35 cellular contexts compared by ENCODE assay signal in the genomic region with DNA sequence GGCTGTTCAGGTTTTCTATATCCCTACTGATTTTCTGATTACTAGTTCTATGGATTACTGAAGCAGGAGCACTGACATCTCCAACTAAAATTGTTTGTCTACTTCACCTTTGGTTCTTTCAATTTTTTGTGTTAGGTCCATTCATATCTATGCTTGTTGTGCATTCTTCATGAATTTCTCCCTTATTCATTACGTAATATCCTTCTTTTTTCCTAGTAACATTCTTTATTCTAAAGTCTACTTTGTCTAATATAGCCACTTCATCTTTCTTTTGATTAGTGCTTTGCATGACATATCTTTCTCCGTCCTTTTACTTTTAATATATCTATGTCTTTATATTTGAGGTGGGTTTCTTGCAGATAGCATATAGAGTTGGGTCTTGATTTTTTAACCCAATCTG.
"Had no signal": no experiment of that assay in that cellular context is flagged by ENCODE, and none has a peak within 500 bp of the region (broad histone marks: within the 10 kb centered on the region; RNA-seq: fewer than 3 reads in every experiment).

No MANE protein-coding gene starts in this region.

- DNase-seq: Karpas-422, Kasumi-1, MG63, MM.1S, MV-4-11, NCI-H1048, NCI-H1092, NCI-H1092 treated with DMSO at 0.1 percent for 48 hours, NCI-H1105, NCI-H1105 treated with DMSO at 0.1 percent for 48 hours, NCI-H1417, NCI-H1417 treated with DMSO at 0.1 percent for 48 hours, NCI-H1436, NCI-H1436 treated with DMSO at 0.1 percent for 48 hours, NCI-H146, NCI-H1694, NCI-H1694 treated with DMSO at 0.1 percent for 48 hours, NCI-H187, NCI-H187 treated with DMSO at 0.1 percent for 48 hours, NCI-H1930, NCI-H2029, NCI-H2029 treated with DMSO at 0.1 percent for 48 hours, NCI-H2081, NCI-H2081 treated with DMSO at 0.1 percent for 48 hours, NCI-H2107, NCI-H2171, NCI-H2171 treated with DMSO at 0.1 percent for 48 hours, NCI-H2227 treated with DMSO at 0.1 percent for 48 hours, NCI-H226, NCI-H345, NCI-H446, NCI-H446 treated with DMSO at 0.1 percent for 48 hours, NCI-H510A, NCI-H510A treated with DMSO at 0.1 percent for 48 hours, NCI-H524 had no signal

- H3K36me3 ChIP-seq: MG63 had no signal

- H3K27me3 ChIP-seq: MG63 had no signal

- H3K9me3 ChIP-seq: MG63 had no signal

- H3K4me3 ChIP-seq: MG63 had no signal
